Comparison of ENCODE assay signal across 9 cellular contexts in genomic region chr3:131315162-131315561, GRCh38.
"Had no signal": no experiment of that assay in that cellular context is flagged by ENCODE, and none has a peak within 500 bp of the region (broad histone marks: within the 10 kb centered on the region; RNA-seq: fewer than 3 reads in every experiment).

No MANE protein-coding gene starts in this region.

- H3K4me1 ChIP-seq: HAP-1 had no signal

- H3K36me3 ChIP-seq: HAP-1 had no signal

- ATAC-seq: GM23338, HCT116 had no signal

- H3K27ac ChIP-seq: GM23248 had no signal

- H3K4me3 ChIP-seq: GM23248, GM23338, HAP-1 had no signal

- DNase-seq: GM23248, GOT3, H7, H9, HCEC 1CT, HFFc6 had no signal

- H3K9me3 ChIP-seq: HAP-1 had no signal
